1 cellular context compared by ENCODE assay signal in genomic region chr11:44833221-44833620, GRCh38.
TF ChIP-seq lines count a peak whose summit lies in the region.

No MANE protein-coding gene starts in this region.

TF ChIP-seq in HEK293T, 16 proteins besides CTCF, POLR2A, EP300 and RAD21 (continued from another document):
- no peak for TF ChIP-seq BHLHE40 (IDR thresholded peaks at IDR 0.05; ENCODE audit: borderline replicate concordance)
- no peak for TF ChIP-seq TARDBP (IDR thresholded peaks at IDR 0.05)
- TF ChIP-seq ELF4 (IDR thresholded peaks at IDR 0.05): no peak
- TF ChIP-seq SUZ12 (IDR thresholded peaks at IDR 0.05): no peak
TF ChIP-seq in HEK293T: peak in this region for 0.
